In genomic region chr7:1204460-1204859, GRCh38 we compare ENCODE assay signal across 20 cellular contexts. TPM values are rescaled to one million over a fixed set of nuclear protein-coding genes. Genes with fewer than 3 reads are reported as not detected.
DNase-seq lines count a peak whose midpoint lies in the region; ATAC-seq, FAIRE-seq and TF ChIP-seq lines count a peak whose summit lies in the region.
"Had no signal": no experiment of that assay in that cellular context is flagged by ENCODE, and none has a peak within 500 bp of the region (broad histone marks: within the 10 kb centered on the region; RNA-seq: fewer than 3 reads in every experiment).

No MANE protein-coding gene starts in this region.

- POLR2A ChIA-PET in HEK293 (lab: Yijun Ruan, JAX): no interaction called here

- H3K9me3 ChIP-seq in HEK293 (ENCODE audit: control insufficient read depth, insufficient read depth, low read depth, low read length): no peaks in the 10 kb centered on the region
- no peaks in the 10 kb centered on the region for H3K9me3 ChIP-seq in astrocyte (ENCODE audit: insufficient read depth, low read depth, low read length)
- H3K9me3 ChIP-seq in thoracic aorta: no peaks in the 10 kb centered on the region
- H3K9me3 ChIP-seq: BLaER1 had no signal

- peaks cover 22% of the 10 kb centered on the region for H3K27me3 ChIP-seq in astrocyte (ENCODE audit: insufficient read depth, low read length)
- peaks cover 8% of the 10 kb centered on the region for H3K27me3 ChIP-seq in thoracic aorta (replicated peaks; ENCODE audit: insufficient read depth)

- H3K27me3 Mint-ChIP-seq in astrocyte (ENCODE audit: low read depth, unreplicated experiment): peaks cover 26% of the 10 kb centered on the region
- peaks cover 12% of the 10 kb centered on the region for H3K27me3 Mint-ChIP-seq in activated CD8-positive, alpha-beta memory T cell treated with anti-CD3 and anti-CD28 coated beads, Interleukin-2, amount 10 ng/mL, durations not matched to agents 7 days and 5 days

- H3K27ac ChIP-seq in HEK293 (ENCODE audit: extremely low read depth, low read depth, low read length): no peak overlapping the region
- no peak overlapping the region for H3K27ac ChIP-seq in astrocyte (ENCODE audit: low read depth, low read length)
- H3K27ac ChIP-seq in thoracic aorta: no peak overlapping the region
- H3K27ac ChIP-seq: BLaER1, KMS-11, RWPE1, SK-N-MC had no signal

- no peak overlapping the region for H3K4me3 Mint-ChIP-seq in astrocyte (ENCODE audit: unreplicated experiment)
- no peak overlapping the region for H3K4me3 Mint-ChIP-seq in activated CD8-positive, alpha-beta memory T cell treated with anti-CD3 and anti-CD28 coated beads, Interleukin-2, amount 10 ng/mL, durations not matched to agents 7 days and 5 days
- H3K4me3 Mint-ChIP-seq: CD4-positive, alpha-beta T cell had no signal

- H3K4me3 ChIP-seq in HEK293 (ENCODE audit: low read depth, low read length) (no peak overlapping the region), astrocyte (ENCODE audit: insufficient read depth, low read depth, low read length) (no peak overlapping the region), fibroblast of the aortic adventitia (ENCODE audit: low read depth, low read length) (peak overlapping the region; percentile 25), thoracic aorta (peak overlapping the region; percentile 46)
- H3K4me3 ChIP-seq: BLaER1, SK-N-MC had no signal

- no peak overlapping the region for H3K4me2 ChIP-seq in astrocyte (ENCODE audit: low read length)
- H3K4me2 ChIP-seq: BLaER1, KMS-11 had no signal

- FAIRE-seq in astrocyte (lab: Jason Lieb, UNC) (no peak), GM12891 (lab: Jason Lieb, UNC) (no peak)

- H3K9me3 Mint-ChIP-seq in astrocyte (ENCODE audit: unreplicated experiment): no peaks in the 10 kb centered on the region
- no peaks in the 10 kb centered on the region for H3K9me3 Mint-ChIP-seq in activated CD8-positive, alpha-beta memory T cell treated with anti-CD3 and anti-CD28 coated beads, Interleukin-2, amount 10 ng/mL, durations not matched to agents 7 days and 5 days (ENCODE audit: low read depth)
- H3K9me3 Mint-ChIP-seq: CD4-positive, alpha-beta T cell had no signal

- peak; percentile 17 for DNase-seq in astrocyte (ENCODE audit: low read depth)
- peak; percentile 61 for DNase-seq in fibroblast of the aortic adventitia (ENCODE audit: low read depth)
- DNase-seq in thoracic aorta (ENCODE audit: low spot score): no peak
- DNase-seq in NCI-H2171 treated with DMSO at 0.1 percent for 48 hours (lab: John Stamatoyannopoulos, UW): no peak
- no peak for DNase-seq in activated CD8-positive, alpha-beta memory T cell treated with anti-CD3 and anti-CD28 coated beads, Interleukin-2, amount 10 ng/mL, durations not matched to agents 7 days and 5 days
- DNase-seq in GM12891 (ENCODE audit: insufficient read length, low spot score): no peak
- DNase-seq: CD4-positive, alpha-beta T cell; DMS79; GOT3; NCI-H1105 treated with DMSO at 0.1 percent for 48 hours; NCI-H2029 treated with DMSO at 0.1 percent for 48 hours; NCI-H2171; SHP77 treated with DMSO at 0.1 percent for 48 hours had no signal

- H3K4me1 ChIP-seq in HEK293 (ENCODE audit: control insufficient read depth, insufficient read depth, low read length) (no peaks in the 10 kb centered on the region), astrocyte (ENCODE audit: insufficient read depth, low read length) (peaks cover 4% of the 10 kb centered on the region), thoracic aorta (ENCODE audit: control insufficient read depth in 1 of 2, low read depth in 2 of 2) (peaks cover 0 to 13% of the 10 kb centered on the region in 2 donors)

- no peaks in the 10 kb centered on the region for H3K79me2 ChIP-seq in astrocyte (ENCODE audit: insufficient read depth, low read length)

- H3K4me1 Mint-ChIP-seq in astrocyte (ENCODE audit: low read depth, unreplicated experiment): no peaks in the 10 kb centered on the region
- no peaks in the 10 kb centered on the region for H3K4me1 Mint-ChIP-seq in activated CD8-positive, alpha-beta memory T cell treated with anti-CD3 and anti-CD28 coated beads, Interleukin-2, amount 10 ng/mL, durations not matched to agents 7 days and 5 days

- TF ChIP-seq CTCF in HEK293 (tag by site-specific recombination; IDR thresholded peaks at IDR 0.05) (no peak), astrocyte (IDR thresholded peaks at IDR 0.05; ENCODE audit: insufficient read depth, low read depth, low read length) (no peak), fibroblast of the aortic adventitia (IDR thresholded peaks at IDR 0.05; ENCODE audit: insufficient read depth, low read length) (no peak), thoracic aorta (IDR thresholded peaks at IDR 0.05) (no peak)

- no peak overlapping the region for H2AFZ ChIP-seq in astrocyte (ENCODE audit: low read depth, low read length)

- no peak for ATAC-seq in thoracic aorta (ENCODE audit: insufficient number of reproducible peaks, low FRiP score, low read depth)
- ATAC-seq in activated CD8-positive, alpha-beta memory T cell treated with anti-CD3 and anti-CD28 coated beads, Interleukin-2, amount 10 ng/mL, durations not matched to agents 7 days and 5 days: no peak

- CTCF ChIA-PET in HEK293 (lab: Yijun Ruan, JAX): interaction anchor here (0.6 to 1.2 kb wide), 2 partner anchors 14 to 210 kb away, joined by 5 read pairs; no protein-coding TSS in a partner anchor
- CTCF ChIA-PET in activated CD8-positive, alpha-beta memory T cell treated with anti-CD3 and anti-CD28 coated beads, Interleukin-2, amount 10 ng/mL, durations not matched to agents 7 days and 5 days (lab: Charles Lee): no interaction called here

- no peaks in the 10 kb centered on the region for H4K20me1 ChIP-seq in astrocyte (ENCODE audit: insufficient read depth, low read length)
- H4K20me1 ChIP-seq: BLaER1 had no signal

- H3K9ac ChIP-seq in astrocyte (ENCODE audit: low read length): no peak overlapping the region
- H3K9ac ChIP-seq: BLaER1, KMS-11 had no signal

- no peak for TF ChIP-seq POLR2A in GM12891 (IDR thresholded peaks at IDR 0.05; ENCODE audit: low read depth, low read length)

- no peak overlapping the region for H3K27ac Mint-ChIP-seq in astrocyte (ENCODE audit: unreplicated experiment)
- no peak overlapping the region for H3K27ac Mint-ChIP-seq in activated CD8-positive, alpha-beta memory T cell treated with anti-CD3 and anti-CD28 coated beads, Interleukin-2, amount 10 ng/mL, durations not matched to agents 7 days and 5 days
- H3K27ac Mint-ChIP-seq: CD4-positive, alpha-beta T cell had no signal

- no peaks in the 10 kb centered on the region for H3K36me3 Mint-ChIP-seq in astrocyte (ENCODE audit: low read depth, unreplicated experiment)
- H3K36me3 Mint-ChIP-seq in activated CD8-positive, alpha-beta memory T cell treated with anti-CD3 and anti-CD28 coated beads, Interleukin-2, amount 10 ng/mL, durations not matched to agents 7 days and 5 days: no peaks in the 10 kb centered on the region

- H3K36me3 ChIP-seq in HEK293 (ENCODE audit: control insufficient read depth in 2 of 2, insufficient read depth in 1 of 2, low read length in 2 of 2) (no peaks in the 10 kb centered on the region), astrocyte (ENCODE audit: insufficient read depth, low read length) (no peaks in the 10 kb centered on the region), thoracic aorta (no peaks in the 10 kb centered on the region)
- H3K36me3 ChIP-seq: BLaER1 had no signal

TF ChIP-seq in HEK293, 187 proteins besides CTCF, POLR2A, EP300 and RAD21:
- TF ChIP-seq ZNF654 (tag by site-specific recombination; IDR thresholded peaks at IDR 0.05; ENCODE audit: low read depth) (no peak), ZSCAN4 (tag by site-specific recombination; IDR thresholded peaks at IDR 0.05) (peak; percentile 33; the same call in 1 of the 2 replicates)

TF ChIP-seq in GM12891, 5 proteins besides CTCF, POLR2A, EP300 and RAD21:
- TF ChIP-seq POU2F2 (IDR thresholded peaks at IDR 0.05; ENCODE audit: low read depth, low read length) (no peak), PAX5 (IDR thresholded peaks at IDR 0.05; ENCODE audit: insufficient read depth, low read length, severe bottlenecking) (no peak), TAF1 (IDR thresholded peaks at IDR 0.05; ENCODE audit: low read depth, low read length) (no peak), POLR2AphosphoS5 (IDR thresholded peaks at IDR 0.05; ENCODE audit: low read depth, low read length) (no peak)

RNA-seq across cellular contexts. Expression of gene UNCX, which starts 28.2 kb away (rescaled TPM):
- total RNA-seq in astrocyte: not detected in 2 replicates
- not detected in 2 replicates for total RNA-seq in fibroblast of the aortic adventitia (ENCODE audit: low replicate concordance)
- not detected for total RNA-seq in thoracic aorta
- total RNA-seq in activated CD8-positive, alpha-beta memory T cell treated with anti-CD3 and anti-CD28 coated beads, Interleukin-2, amount 10 ng/mL, durations not matched to agents 7 days and 5 days: not detected
- polyA plus RNA-seq in GM12891 (2012; ENCODE audit: low read depth, missing spikeins): not detected
- total RNA-seq: CD4-positive, alpha-beta T cell; IMR-90; NCI-H460 had no signal
- polyA plus RNA-seq: IMR-90 had no signal

RNA-seq across cellular contexts. Expression of gene ZFAND2A, which starts 44.5 kb away (rescaled TPM):
- 40.1 and 45.5 TPM in 2 replicates for total RNA-seq in astrocyte
- 14.6 and 16.6 TPM in 2 replicates for total RNA-seq in fibroblast of the aortic adventitia (ENCODE audit: low replicate concordance)
- total RNA-seq in thoracic aorta: 10 to 100 TPM; 19.3 to 23.2 TPM
- 10 to 100 TPM; 23.8 to 23.9 TPM for total RNA-seq in activated CD8-positive, alpha-beta memory T cell treated with anti-CD3 and anti-CD28 coated beads, Interleukin-2, amount 10 ng/mL, durations not matched to agents 7 days and 5 days
- polyA plus RNA-seq in GM12891 (2012; ENCODE audit: low read depth, missing spikeins): 30.8 TPM

Comparison
In these comparisons a context has a peak if more than half of its experiments do, and no peak if none do; other contexts are left out.
1. H3K4me3 ChIP-seq: peak in fibroblast of the aortic adventitia (single experiment) and thoracic aorta (single experiment); none in HEK293 (single experiment) and astrocyte (single experiment).
2. DNase-seq: peak in astrocyte (single experiment) and fibroblast of the aortic adventitia (single experiment); none in thoracic aorta (single experiment), NCI-H2171 treated with DMSO at 0.1 percent for 48 hours (single experiment), activated CD8-positive, alpha-beta memory T cell treated with anti-CD3 and anti-CD28 coated beads, Interleukin-2, amount 10 ng/mL, durations not matched to agents 7 days and 5 days (single experiment) and GM12891 (single experiment).